8 cellular contexts compared by ENCODE assay signal in genomic region chr9:137053944-137054931, GRCh38. TPM values are rescaled to one million over a fixed set of nuclear protein-coding genes. Genes with fewer than 3 reads are reported as not detected.
A peak's percentile ranks its signal among the peaks of the same experiment; 100 is the strongest.
DNase-seq lines count a peak whose midpoint lies in the region; ATAC-seq and TF ChIP-seq lines count a peak whose summit lies in the region.

ENTPD2 (minus strand) TSS chr9:137054061; CDS start chr9:137053997, 64 bp downstream.

- POLR2A ChIA-PET in activated CD4-positive, alpha-beta T cell treated with anti-CD3 and anti-CD28 coated beads, Interleukin-2, amount 10 ng/mL, durations not matched to agents 7 days and 5 days (lab: Charles Lee), result no interaction called here
- POLR2A ChIA-PET in SK-N-SH (lab: Yijun Ruan, JAX), result no interaction called here

- peak; percentile 65 to 69 for DNase-seq in NCI-H2081 (lab: John Stamatoyannopoulos, UW)
- DNase-seq in NCI-H2081 treated with DMSO at 0.1 percent for 48 hours (lab: John Stamatoyannopoulos, UW), result no peak
- peak; percentile 33 for DNase-seq in activated CD4-positive, alpha-beta T cell treated with anti-CD3 and anti-CD28 coated beads, Interleukin-2, amount 10 ng/mL, durations not matched to agents 7 days and 5 days
- DNase-seq in right atrium auricular region (ENCODE audit: low spot score), result no peak
- no peak for DNase-seq in spleen
- DNase-seq in SK-N-SH, result no peak
- DNase-seq in GF-D8 (lab: John Stamatoyannopoulos, UW), result no peak

- ATAC-seq in HG03108 (IDR thresholded peaks at IDR 0.05; ENCODE audit: unreplicated experiment), result no peak

- no peaks in the 10 kb centered on the region for H3K9me2 ChIP-seq in SK-N-SH

- TF ChIP-seq RAD21 in SK-N-SH (IDR thresholded peaks at IDR 0.05; ENCODE audit: low read length), result no peak

- H3K4me3 ChIP-seq in right atrium auricular region, result peak within 1 kb of the TSS; percentile 5 to 47
- H3K4me3 ChIP-seq in spleen, result peak within 1 kb of the TSS; percentile 25 to 66 (median 38)
- H3K4me3 ChIP-seq in SK-N-SH (ENCODE audit: low read depth in 2 of 2, low read length in 1 of 2), result no peak within 1 kb of the TSS

- no peak within 1 kb of the TSS for H3K4me2 ChIP-seq in SK-N-SH

- peak within 1 kb of the TSS; percentile 63 to 66 for H3K27ac ChIP-seq in right atrium auricular region
- H3K27ac ChIP-seq in spleen, result no peak within 1 kb of the TSS
- H3K27ac ChIP-seq in SK-N-SH (ENCODE audit: low read depth in 2 of 2, low read length in 1 of 2), result peak within 1 kb of the TSS in 1 of 2 experiments; percentile 96; a peak in 2 of 4 replicates

- H3K4me1 Mint-ChIP-seq in activated CD4-positive, alpha-beta T cell treated with anti-CD3 and anti-CD28 coated beads, Interleukin-2, amount 10 ng/mL, durations not matched to agents 7 days and 5 days, result peaks cover 6% of the 10 kb centered on the region

- peaks cover 0 to 11% of the 10 kb centered on the region in 2 donors for H3K27me3 ChIP-seq in right atrium auricular region
- peaks cover 8 to 62% (median 53%) of the 10 kb centered on the region in 7 donors for H3K27me3 ChIP-seq in spleen (replicated peaks in 1 of 7)
- H3K27me3 ChIP-seq in SK-N-SH (ENCODE audit: insufficient read depth), result 0 out of 2 replicates have a peak, but pooled peaks cover 5% of the 10 kb centered on the region

- H3K27me3 Mint-ChIP-seq in activated CD4-positive, alpha-beta T cell treated with anti-CD3 and anti-CD28 coated beads, Interleukin-2, amount 10 ng/mL, durations not matched to agents 7 days and 5 days, result peaks cover 24% of the 10 kb centered on the region

- no peak within 1 kb of the TSS for H3K4me3 Mint-ChIP-seq in activated CD4-positive, alpha-beta T cell treated with anti-CD3 and anti-CD28 coated beads, Interleukin-2, amount 10 ng/mL, durations not matched to agents 7 days and 5 days

- no peaks in the 10 kb centered on the region for H3K36me3 Mint-ChIP-seq in activated CD4-positive, alpha-beta T cell treated with anti-CD3 and anti-CD28 coated beads, Interleukin-2, amount 10 ng/mL, durations not matched to agents 7 days and 5 days (ENCODE audit: low read depth)

- TF ChIP-seq EP300 in SK-N-SH (IDR thresholded peaks at IDR 0.05; ENCODE audit: borderline replicate concordance in 1 of 2, low read depth in 1 of 2, low read length in 1 of 2), result no peak

- no peak for TF ChIP-seq POLR2A in spleen (IDR thresholded peaks at IDR 0.05)

- H2AFZ ChIP-seq in SK-N-SH (ENCODE audit: low read depth), result no peak within 1 kb of the TSS

- no peaks in the 10 kb centered on the region for H4K20me1 ChIP-seq in SK-N-SH (ENCODE audit: insufficient read depth)

- no peak within 1 kb of the TSS for H3K27ac Mint-ChIP-seq in activated CD4-positive, alpha-beta T cell treated with anti-CD3 and anti-CD28 coated beads, Interleukin-2, amount 10 ng/mL, durations not matched to agents 7 days and 5 days

- TF ChIP-seq CTCF in right atrium auricular region (IDR thresholded peaks at IDR 0.05), result no peak
- no peak for TF ChIP-seq CTCF in spleen (IDR thresholded peaks at IDR 0.05 in 8 of 11, conservative IDR thresholded peaks at IDR 0.05 in 3 of 11)
- TF ChIP-seq CTCF in SK-N-SH (IDR thresholded peaks at IDR 0.05), result no peak

- H3K9me3 ChIP-seq in right atrium auricular region (no peaks in the 10 kb centered on the region), spleen (no peaks in the 10 kb centered on the region), SK-N-SH (no peaks in the 10 kb centered on the region)

- intact Hi-C loops in spleen (cut with DNase I; ENCODE audit: low total_unique reads), result no loop called here

- H3K4me1 ChIP-seq in right atrium auricular region (peaks cover 0 to 45% of the 10 kb centered on the region in 2 donors), spleen (peaks cover 12 to 55% (median 32%) of the 10 kb centered on the region in 6 donors), SK-N-SH (ENCODE audit: control insufficient read depth in 1 of 2, insufficient read depth in 2 of 2, low read depth in 1 of 2, low read length in 1 of 2) (peaks cover 0 to 32% of the 10 kb centered on the region in 2 experiments; a peak in 2 of 4 replicates)

- no peaks in the 10 kb centered on the region for H3F3A ChIP-seq in SK-N-SH (replicated peaks; ENCODE audit: insufficient read depth)

- no peaks in the 10 kb centered on the region for H3K9me3 Mint-ChIP-seq in activated CD4-positive, alpha-beta T cell treated with anti-CD3 and anti-CD28 coated beads, Interleukin-2, amount 10 ng/mL, durations not matched to agents 7 days and 5 days

- no peak within 1 kb of the TSS for H3K9ac ChIP-seq in SK-N-SH

- H3K36me3 ChIP-seq in right atrium auricular region (no peaks in the 10 kb centered on the region), spleen (no peaks in the 10 kb centered on the region), SK-N-SH (replicated peaks in 1 of 2; ENCODE audit: control insufficient read depth in 1 of 2, insufficient read depth in 2 of 2, low read length in 1 of 2) (no peaks in the 10 kb centered on the region)

- no peaks in the 10 kb centered on the region for H3K79me2 ChIP-seq in SK-N-SH (ENCODE audit: insufficient read depth)

- WGBS in spleen, 5 donors, result 19 to 71% (median 21%) methylated on average over 22 to 90 of the region's 90 CpGs
- 77% methylated on average over 60 of the region's 90 CpGs for WGBS in SK-N-SH (ENCODE audit: low lambda C conversion rate)

- CTCF ChIA-PET in activated CD4-positive, alpha-beta T cell treated with anti-CD3 and anti-CD28 coated beads, Interleukin-2, amount 10 ng/mL, durations not matched to agents 7 days and 5 days (lab: Charles Lee), result interaction anchor here (0.5 to 2.5 kb wide), 7 partner anchors 8 to 265 kb away, joined by 3 to 18 read pairs (median 8); partner anchors contain the start of genes AJM1 and NPDC1
- CTCF ChIA-PET in SK-N-SH (lab: Yijun Ruan, JAX), result interaction anchor here (1.2 to 19.8 kb wide), 6 partner anchors 7 to 267 kb away, joined by 3 to 803 read pairs (median 10); partner anchors contain the start of genes NPDC1 and SAPCD2

TF ChIP-seq in SK-N-SH, 30 proteins besides CTCF, POLR2A, EP300 and RAD21:
- TF ChIP-seq SIN3A (IDR thresholded peaks at IDR 0.05; ENCODE audit: borderline replicate concordance, low read depth, low read length), result no peak
- no peak for TF ChIP-seq TCF12 (IDR thresholded peaks at IDR 0.05)
- no peak for TF ChIP-seq USF1 (IDR thresholded peaks at IDR 0.05; ENCODE audit: borderline replicate concordance, low read depth)
- no peak for TF ChIP-seq FOSL2 (IDR thresholded peaks at IDR 0.05; ENCODE audit: borderline replicate concordance, low read depth)
- no peak for TF ChIP-seq CHD2 (IDR thresholded peaks at IDR 0.05; ENCODE audit: low read length, partially characterized antibody)
- TF ChIP-seq RCOR1 (IDR thresholded peaks at IDR 0.05; ENCODE audit: low read length), result no peak
- TF ChIP-seq NFIC (IDR thresholded peaks at IDR 0.05; ENCODE audit: borderline replicate concordance), result no peak
- TF ChIP-seq IRF3 (IDR thresholded peaks at IDR 0.05; ENCODE audit: low read depth, low read length), result no peak
- TF ChIP-seq SMC3 (IDR thresholded peaks at IDR 0.05; ENCODE audit: low read depth, low read length), result no peak
- TF ChIP-seq PBX3 (IDR thresholded peaks at IDR 0.05), result no peak
- TF ChIP-seq FOXJ3 (CRISPR knock-in tag; IDR thresholded peaks at IDR 0.05), result no peak
- TF ChIP-seq GABPA (IDR thresholded peaks at IDR 0.05; ENCODE audit: low read depth), result no peak
- TF ChIP-seq GATA2 (CRISPR knock-in tag; IDR thresholded peaks at IDR 0.05), result no peak
- no peak for TF ChIP-seq FOXM1 (IDR thresholded peaks at IDR 0.05; ENCODE audit: low read depth)
- TF ChIP-seq NRF1 (IDR thresholded peaks at IDR 0.05; ENCODE audit: low read depth, low read length), result no peak
- no peak for TF ChIP-seq TAF1 (IDR thresholded peaks at IDR 0.05; ENCODE audit: borderline replicate concordance, low read depth, low read length)
- no peak for TF ChIP-seq TEAD4 (IDR thresholded peaks at IDR 0.05; ENCODE audit: borderline replicate concordance, insufficient read depth)
- no peak for TF ChIP-seq MEF2A (IDR thresholded peaks at IDR 0.05; ENCODE audit: borderline replicate concordance, low read depth)

RNA-seq across cellular contexts. Expression of gene ENTPD2, which starts in this region (rescaled TPM):
- total RNA-seq in activated CD4-positive, alpha-beta T cell treated with anti-CD3 and anti-CD28 coated beads, Interleukin-2, amount 10 ng/mL, durations not matched to agents 7 days and 5 days, result not detected
- total RNA-seq in right atrium auricular region (under 1 TPM; 0.41 to 0.67 TPM), spleen (under 1 TPM in 2 of 7 donors, not detected in 5; 0.32 to 0.40 TPM)
- polyA plus RNA-seq in spleen (under 1 TPM in 2 of 3 donors, not detected in 1; 0.11 to 0.58 TPM), SK-N-SH (2012; rRNA removed) (not detected in 2 replicates)
- not detected in 2 replicates for polyA plus RNA-seq in SK-N-SH (2012; cell fraction: cytosol; rRNA removed)
- polyA plus RNA-seq in SK-N-SH (2012; cell fraction: nucleus; rRNA removed), result 0.02 TPM in 1 of 2 replicates, not detected in the other

Comparison
In these comparisons a context has a peak if more than half of its experiments do, and no peak if none do; other contexts are left out.
1. DNase-seq: peak in NCI-H2081 (2 of 2); none in NCI-H2081 treated with DMSO at 0.1 percent for 48 hours (single experiment), right atrium auricular region (single experiment), spleen (single experiment), SK-N-SH (single experiment) and GF-D8 (single experiment).
2. Peak in DNase-seq in activated CD4-positive, alpha-beta T cell treated with anti-CD3 and anti-CD28 coated beads, Interleukin-2, amount 10 ng/mL, durations not matched to agents 7 days and 5 days; RNA of the gene not detected or under 1 TPM.
3. H3K27ac ChIP-seq: peak in right atrium auricular region (2 of 2); none in spleen (0 of 8).
4. H3K4me3 ChIP-seq: peak in right atrium auricular region (2 of 2) and spleen (8 of 8); none in SK-N-SH (0 of 2).